ENCODE assay signal across 8 cellular contexts in genomic region chr12:121804417-121805111, GRCh38. TPM values are rescaled to one million over a fixed set of nuclear protein-coding genes. Genes with fewer than 3 reads are reported as not detected.
DNase-seq lines count a peak whose midpoint lies in the region; ATAC-seq, FAIRE-seq and TF ChIP-seq lines count a peak whose summit lies in the region.

No MANE protein-coding gene starts in this region.

- H2AFZ ChIP-seq in HepG2 (ENCODE audit: low read length), result no peak overlapping the region

- H3K9ac ChIP-seq in HepG2 (ENCODE audit: insufficient read depth, low read depth, low read length), result peak overlapping the region; percentile 98

- TF ChIP-seq POLR2A in HepG2 (IDR thresholded peaks at IDR 0.05; ENCODE audit: insufficient read depth in 1 of 2, low read depth in 2 of 2, low read length in 2 of 2), result no peak

- 0 out of 2 replicates have a peak, but pooled peaks cover 2% of the 10 kb centered on the region for H4K20me1 ChIP-seq in HepG2 (ENCODE audit: insufficient read depth, low read length)

- peak overlapping the region; percentile 100 for H3K4me2 ChIP-seq in HepG2 (ENCODE audit: low read depth, low read length)

- in situ Hi-C loops in ACHN (cut with HindIII; ENCODE audit: low pct_ligation_motif_present, low pct_unique_long_range_greater_than_20kb, low sequenced_read_pairs) (no loop called here), HepG2 (cut with HindIII; ENCODE audit: extremely low pct_ligation_motif_present, low pct_unique_long_range_greater_than_20kb) (no loop called here)

- peaks cover 27% of the 10 kb centered on the region for H3K4me1 ChIP-seq in HepG2 (ENCODE audit: insufficient read depth, low read length)

- CTCF ChIA-PET in HepG2 (lab: Yijun Ruan, JAX; ENCODE audit: low intra/inter-chr PET ratio, low total read pairs), result no interaction called here

- H3K36me3 Mint-ChIP-seq in T-helper 17 cell (ENCODE audit: low read depth), result peaks cover 15% of the 10 kb centered on the region

- H3K4me3 ChIP-seq in bronchial epithelial cell (ENCODE audit: low read depth, low read length) (peak overlapping the region; percentile 68), HepG2 (replicated peaks in 1 of 3; ENCODE audit: insufficient read depth in 1 of 3, low read depth in 2 of 3, low read length in 3 of 3) (peak overlapping the region; percentile 71 to 88 (median 79))

- no peaks in the 10 kb centered on the region for H3K27me3 ChIP-seq in bronchial epithelial cell (ENCODE audit: control insufficient read depth, insufficient read depth, low read length)
- no peaks in the 10 kb centered on the region; a peak in 1 of 5 replicates for H3K27me3 ChIP-seq in HepG2 (ENCODE audit: control insufficient read depth in 1 of 2, insufficient read depth in 2 of 2, low read length in 2 of 2)

- H3K27ac Mint-ChIP-seq in T-helper 17 cell, result peak overlapping the region; percentile 90

- BruUV-seq in HepG2 (replicated peaks; lab: Mats Ljungman, UMichigan), result no TSS peak

- DNase-seq in ACHN (peak; percentile 78), T-helper 17 cell (peak; percentile 34 to 63 (median 42)), bronchial epithelial cell (ENCODE audit: low read depth) (no peak), HepG2 (ENCODE audit: low spot score) (peak; percentile 55)
- peak; percentile 44 to 69 (median 57) for DNase-seq in stimulated activated naive CD4-positive, alpha-beta T cell (lab: John Stamatoyannopoulos, UW)

- peak; percentile 3 for ATAC-seq in GM21825 (IDR thresholded peaks at IDR 0.05; ENCODE audit: unreplicated experiment)
- peak; percentile 5 for ATAC-seq in T-helper 17 cell
- ATAC-seq in HepG2, result peak; percentile 28
- ATAC-seq in GM18870 (IDR thresholded peaks at IDR 0.05; ENCODE audit: unreplicated experiment), result no peak
- ATAC-seq in esophagus mucosa, result no peak

- peaks cover 46% of the 10 kb centered on the region for H3K79me2 ChIP-seq in HepG2 (ENCODE audit: insufficient read depth, low read length)

- H3K27me3 Mint-ChIP-seq in T-helper 17 cell, result no peaks in the 10 kb centered on the region

- H3K36me3 ChIP-seq in bronchial epithelial cell (ENCODE audit: control insufficient read depth, insufficient read depth, low read length), result peaks cover 12% of the 10 kb centered on the region
- H3K36me3 ChIP-seq in HepG2 (replicated peaks in 1 of 2; ENCODE audit: control insufficient read depth in 1 of 2, insufficient read depth in 2 of 2, low read length in 2 of 2), result peaks cover 9 to 12% of the 10 kb centered on the region in 2 experiments; a peak in 2 of 5 replicates

- POLR2A ChIA-PET in HepG2 (lab: Yijun Ruan, JAX), result interaction anchor here (1.5 to 14.5 kb wide), 4 partner anchors 2 to 57 kb away, joined by 4 to 393 read pairs (median 209); partner anchors contain the start of genes HPD, RHOF and SETD1B

- H3K4me3 Mint-ChIP-seq in T-helper 17 cell, result peak overlapping the region; percentile 97

- H3K9me3 ChIP-seq in T-helper 17 cell (ENCODE audit: control insufficient read depth, low read length, poor library complexity, severe bottlenecking) (no peaks in the 10 kb centered on the region), HepG2 (ENCODE audit: low read length) (no peaks in the 10 kb centered on the region)

- TF ChIP-seq RAD21 in HepG2 (CRISPR knock-in tag; IDR thresholded peaks at IDR 0.05), result no peak

- H3K27ac ChIP-seq in HepG2 (ENCODE audit: extremely low read length, insufficient read depth, low read length), result peak overlapping the region; percentile 77

- WGBS in HepG2 (ENCODE audit: low lambda C conversion rate), result 2% methylated on average over 25 of the region's 63 CpGs

- TF ChIP-seq EP300 in HepG2 (IDR thresholded peaks at IDR 0.05; ENCODE audit: low read depth in 2 of 2, low read length in 2 of 2) (no peak), HepG2 (CRISPR knock-in tag; IDR thresholded peaks at IDR 0.05; ENCODE audit: borderline replicate concordance) (no peak)

- intact Hi-C loops in HepG2 (cut with micrococcal nuclease; ENCODE audit: unreplicated experiment), result no loop called here

- FAIRE-seq in bronchial epithelial cell (lab: Jason Lieb, UNC) (no peak), HepG2 (lab: Jason Lieb, UNC) (no peak)

- TF ChIP-seq CTCF in bronchial epithelial cell (IDR thresholded peaks at IDR 0.05; ENCODE audit: insufficient read depth, low read length, severe bottlenecking) (no peak), HepG2 (CRISPR knock-in tag; IDR thresholded peaks at IDR 0.05) (no peak)

- peaks cover 46% of the 10 kb centered on the region for H3K4me1 Mint-ChIP-seq in T-helper 17 cell

RNA-seq across cellular contexts. Expression of gene SETD1B, which starts 0.8 kb away (rescaled TPM):
- total RNA-seq in T-helper 17 cell (10 to 100 TPM; 54.5 to 64.1 TPM), bronchial epithelial cell (1.8 and 2.2 TPM in 2 replicates), HepG2 (2016; rRNA removed; fragmentation: Illumina TruSeq; extraction: Trizol) (1.4 and 1.8 TPM in 2 replicates), esophagus mucosa (16.3 TPM)
- 0.40 and 0.44 TPM in 2 replicates for total RNA-seq in HepG2 (2016; cell fraction: cytosol; rRNA removed; fragmentation: Illumina TruSeq; extraction: Trizol; ENCODE audit: low read depth)
- 1.3 TPM in 2 replicates for total RNA-seq in HepG2 (2016; cell fraction: insoluble cytoplasmic fraction; rRNA removed; fragmentation: Illumina TruSeq; extraction: Trizol)
- total RNA-seq in HepG2 (2016; cell fraction: membrane; rRNA removed; fragmentation: Illumina TruSeq; extraction: Trizol), result 1.3 and 1.4 TPM in 2 replicates
- 2.7 and 3.3 TPM in 2 replicates for total RNA-seq in HepG2 (2016; cell fraction: nucleus; rRNA removed; fragmentation: Illumina TruSeq; extraction: Trizol)
- 1.1 and 1.3 TPM in 2 replicates for polyA plus RNA-seq in HepG2 (2011; rRNA removed)
- polyA plus RNA-seq in HepG2 (2011; cell fraction: cytosol; rRNA removed), result 0.43 and 0.51 TPM in 2 replicates
- 9.3 TPM in 2 replicates for polyA plus RNA-seq in HepG2 (2011; cell fraction: nucleus; rRNA removed)
- polyA plus RNA-seq in HepG2 (2012), result 4.2 and 6.2 TPM in 2 replicates
- polyA plus RNA-seq in HepG2 (2016; cell fraction: cytosol; fragmentation: Illumina TruSeq; extraction: Trizol; ENCODE audit: low read depth), result 0.32 and 0.34 TPM in 2 replicates
- polyA plus RNA-seq in HepG2 (2016; cell fraction: insoluble cytoplasmic fraction; fragmentation: Illumina TruSeq; extraction: Trizol; ENCODE audit: low read depth), result 2.6 and 3.8 TPM in 2 replicates
- polyA plus RNA-seq in HepG2 (2016; cell fraction: membrane; fragmentation: Illumina TruSeq; extraction: Trizol; ENCODE audit: low read depth), result 0.70 and 0.76 TPM in 2 replicates
- 16.0 and 18.9 TPM in 2 replicates for polyA plus RNA-seq in HepG2 (2016; cell fraction: nucleus; fragmentation: Illumina TruSeq; extraction: Trizol; ENCODE audit: insufficient read depth, low read depth)
- polyA minus RNA-seq in HepG2 (2011; rRNA and poly(A)+ RNA removed; ENCODE audit: low replicate concordance), result 2.1 and 4.2 TPM in 2 replicates
- polyA minus RNA-seq in HepG2 (2011; cell fraction: cytosol; rRNA and poly(A)+ RNA removed), result 1.8 and 2.5 TPM in 2 replicates
- 3.6 and 4.4 TPM in 2 replicates for polyA minus RNA-seq in HepG2 (2011; cell fraction: nucleus; rRNA and poly(A)+ RNA removed)

RNA-seq across cellular contexts. Expression of gene RHOF, which starts 11.1 kb away (rescaled TPM):
- 100 to 1,000 TPM; 121 to 122 TPM for total RNA-seq in T-helper 17 cell
- 15.5 and 27.7 TPM in 2 replicates for total RNA-seq in bronchial epithelial cell
- 11.0 and 14.6 TPM in 2 replicates for total RNA-seq in HepG2 (2016; rRNA removed; fragmentation: Illumina TruSeq; extraction: Trizol)
- 10.8 and 12.5 TPM in 2 replicates for total RNA-seq in HepG2 (2016; cell fraction: cytosol; rRNA removed; fragmentation: Illumina TruSeq; extraction: Trizol; ENCODE audit: low read depth)
- 9.8 and 14.8 TPM in 2 replicates for total RNA-seq in HepG2 (2016; cell fraction: insoluble cytoplasmic fraction; rRNA removed; fragmentation: Illumina TruSeq; extraction: Trizol)
- 18.2 and 24.9 TPM in 2 replicates for total RNA-seq in HepG2 (2016; cell fraction: membrane; rRNA removed; fragmentation: Illumina TruSeq; extraction: Trizol)
- 14.1 and 17.3 TPM in 2 replicates for total RNA-seq in HepG2 (2016; cell fraction: nucleus; rRNA removed; fragmentation: Illumina TruSeq; extraction: Trizol)
- polyA plus RNA-seq in HepG2 (2011; rRNA removed), result 31.3 and 32.2 TPM in 2 replicates
- polyA plus RNA-seq in HepG2 (2011; cell fraction: cytosol; rRNA removed), result 28.4 and 38.7 TPM in 2 replicates
- polyA plus RNA-seq in HepG2 (2011; cell fraction: nucleus; rRNA removed), result 37.5 and 40.2 TPM in 2 replicates
- 10.8 and 12.9 TPM in 2 replicates for polyA plus RNA-seq in HepG2 (2012)
- 19.8 and 23.7 TPM in 2 replicates for polyA plus RNA-seq in HepG2 (2016; cell fraction: cytosol; fragmentation: Illumina TruSeq; extraction: Trizol; ENCODE audit: low read depth)
- polyA plus RNA-seq in HepG2 (2016; cell fraction: insoluble cytoplasmic fraction; fragmentation: Illumina TruSeq; extraction: Trizol; ENCODE audit: low read depth), result 19.7 and 25.0 TPM in 2 replicates
- polyA plus RNA-seq in HepG2 (2016; cell fraction: membrane; fragmentation: Illumina TruSeq; extraction: Trizol; ENCODE audit: low read depth), result 27.0 and 27.4 TPM in 2 replicates
- 24.9 and 31.1 TPM in 2 replicates for polyA plus RNA-seq in HepG2 (2016; cell fraction: nucleus; fragmentation: Illumina TruSeq; extraction: Trizol; ENCODE audit: insufficient read depth, low read depth)
- 46.1 and 174 TPM in 2 replicates for polyA minus RNA-seq in HepG2 (2011; rRNA and poly(A)+ RNA removed; ENCODE audit: low replicate concordance)
- polyA minus RNA-seq in HepG2 (2011; cell fraction: cytosol; rRNA and poly(A)+ RNA removed), result 32.2 and 38.9 TPM in 2 replicates
- 32.4 and 35.6 TPM in 2 replicates for polyA minus RNA-seq in HepG2 (2011; cell fraction: nucleus; rRNA and poly(A)+ RNA removed)
- 5.9 TPM for total RNA-seq in esophagus mucosa

RNA-seq across cellular contexts. Expression of gene HPD, which starts 54.1 kb away (rescaled TPM):
- total RNA-seq in T-helper 17 cell, result not detected
- total RNA-seq in bronchial epithelial cell, result 0.79 TPM in 1 of 2 replicates, not detected in the other
- 120 and 138 TPM in 2 replicates for total RNA-seq in HepG2 (2016; rRNA removed; fragmentation: Illumina TruSeq; extraction: Trizol)
- 101 and 114 TPM in 2 replicates for total RNA-seq in HepG2 (2016; cell fraction: cytosol; rRNA removed; fragmentation: Illumina TruSeq; extraction: Trizol; ENCODE audit: low read depth)
- 120 and 121 TPM in 2 replicates for total RNA-seq in HepG2 (2016; cell fraction: insoluble cytoplasmic fraction; rRNA removed; fragmentation: Illumina TruSeq; extraction: Trizol)
- 212 and 224 TPM in 2 replicates for total RNA-seq in HepG2 (2016; cell fraction: membrane; rRNA removed; fragmentation: Illumina TruSeq; extraction: Trizol)
- total RNA-seq in HepG2 (2016; cell fraction: nucleus; rRNA removed; fragmentation: Illumina TruSeq; extraction: Trizol), result 62.9 and 70.7 TPM in 2 replicates
- 195 and 197 TPM in 2 replicates for polyA plus RNA-seq in HepG2 (2011; rRNA removed)
- polyA plus RNA-seq in HepG2 (2011; cell fraction: cytosol; rRNA removed), result 257 and 265 TPM in 2 replicates
- polyA plus RNA-seq in HepG2 (2011; cell fraction: nucleus; rRNA removed), result 119 and 130 TPM in 2 replicates
- polyA plus RNA-seq in HepG2 (2012), result 157 and 186 TPM in 2 replicates
- 191 and 212 TPM in 2 replicates for polyA plus RNA-seq in HepG2 (2016; cell fraction: cytosol; fragmentation: Illumina TruSeq; extraction: Trizol; ENCODE audit: low read depth)
- 130 and 165 TPM in 2 replicates for polyA plus RNA-seq in HepG2 (2016; cell fraction: insoluble cytoplasmic fraction; fragmentation: Illumina TruSeq; extraction: Trizol; ENCODE audit: low read depth)
- 312 and 339 TPM in 2 replicates for polyA plus RNA-seq in HepG2 (2016; cell fraction: membrane; fragmentation: Illumina TruSeq; extraction: Trizol; ENCODE audit: low read depth)
- polyA plus RNA-seq in HepG2 (2016; cell fraction: nucleus; fragmentation: Illumina TruSeq; extraction: Trizol; ENCODE audit: insufficient read depth, low read depth), result 122 and 126 TPM in 2 replicates
- polyA minus RNA-seq in HepG2 (2011; rRNA and poly(A)+ RNA removed; ENCODE audit: low replicate concordance), result 5.0 and 114 TPM in 2 replicates
- 74.4 and 100 TPM in 2 replicates for polyA minus RNA-seq in HepG2 (2011; cell fraction: cytosol; rRNA and poly(A)+ RNA removed)
- 56.0 and 68.5 TPM in 2 replicates for polyA minus RNA-seq in HepG2 (2011; cell fraction: nucleus; rRNA and poly(A)+ RNA removed)
- total RNA-seq in esophagus mucosa, result 0.28 TPM

Comparison
In these comparisons a context has a peak if more than half of its experiments do, and no peak if none do; other contexts are left out.
1. ATAC-seq: peak in GM21825 (single experiment), T-helper 17 cell (single experiment) and HepG2 (single experiment); none in GM18870 (single experiment) and esophagus mucosa (single experiment).
2. RNA of gene HPD, which starts 54.1 kb away (total RNA-seq): 62.9 to 224 TPM in HepG2; 0.79 TPM in bronchial epithelial cell, 0.28 TPM in esophagus mucosa (single experiment) and not detected in T-helper 17 cell; every median in the first group is over 10 times any median in the second.